20 cellular contexts compared by ENCODE assay signal in genomic region chr1:108119500-108119899, GRCh38.
"Had no signal": no experiment of that assay in that cellular context is flagged by ENCODE, and none has a peak within 500 bp of the region (broad histone marks: within the 10 kb centered on the region; RNA-seq: fewer than 3 reads in every experiment).

No MANE protein-coding gene starts in this region.

- H3K27me3 Mint-ChIP-seq: activated naive CD8-positive, alpha-beta T cell had no signal

- H3K9me3 Mint-ChIP-seq: nephron had no signal

- H3K36me3 Mint-ChIP-seq: activated naive CD8-positive, alpha-beta T cell had no signal

- H3K27me3 ChIP-seq: foreskin keratinocyte, right atrium auricular region had no signal

- H3K4me3 Mint-ChIP-seq: activated naive CD8-positive, alpha-beta T cell; nephron had no signal

- H3K36me3 ChIP-seq: right atrium auricular region, tibial artery had no signal

- DNase-seq: activated CD4-positive, alpha-beta T cell treated with anti-CD3 and anti-CD28 coated beads, Interleukin-2, amount 50 U/mL, for 1 hour; activated CD8-positive, alpha-beta memory T cell treated with anti-CD3 and anti-CD28 coated beads for 24 hours; activated gamma-delta T cell treated with Interleukin-2 at 50 U/mL for 16 hours; amniotic stem cell; central memory CD4-positive, alpha-beta T cell; effector CD4-positive, alpha-beta T cell; foreskin keratinocyte; glutamatergic neuron; hypothalamus; kidney glomerular epithelial cell; occipital lobe; stimulated activated CD4-positive, alpha-beta T cell treated with anti-CD3 and anti-CD28 coated beads, Interleukin-15, amount 100 ng/mL, for 24 hours; stimulated activated CD4-positive, alpha-beta T cell treated with anti-CD3 and anti-CD28 coated beads, Interleukin-4, amount 100 ng/mL, for 24 hours; stimulated activated naive CD4-positive, alpha-beta T cell; tibial artery had no signal

- H3K27ac Mint-ChIP-seq: activated naive CD8-positive, alpha-beta T cell had no signal

- H3K27ac ChIP-seq: coronary artery, foreskin keratinocyte, right atrium auricular region, skin epidermis, tibial artery had no signal

- H3K4me3 ChIP-seq: coronary artery, right atrium auricular region, skin epidermis, tibial artery had no signal

- ATAC-seq: foreskin keratinocyte had no signal

- H3K9me3 ChIP-seq: right atrium auricular region, tibial artery had no signal
